19 cellular contexts compared by ENCODE assay signal in genomic region chr4:110544594-110544993, GRCh38.
DNase-seq lines count a peak whose midpoint lies in the region; ATAC-seq and TF ChIP-seq lines count a peak whose summit lies in the region.
"Had no signal": no experiment of that assay in that cellular context is flagged by ENCODE, and none has a peak within 500 bp of the region (broad histone marks: within the 10 kb centered on the region; RNA-seq: fewer than 3 reads in every experiment).

No MANE protein-coding gene starts in this region.

- no peaks in the 10 kb centered on the region for H3K27me3 ChIP-seq in upper lobe of right lung
- H3K27me3 ChIP-seq: BLaER1 treated with 17β-estradiol and CSF1 and Interleukin-3, amounts not matched to agents 10 nM and 100 nM had no signal

- no peaks in the 10 kb centered on the region for H3K9me3 ChIP-seq in upper lobe of right lung
- H3K9me3 ChIP-seq: BLaER1 treated with 17β-estradiol and CSF1 and Interleukin-3, amounts not matched to agents 10 nM and 100 nM had no signal

- no peaks in the 10 kb centered on the region for H3K36me3 ChIP-seq in upper lobe of right lung
- H3K36me3 ChIP-seq: BLaER1 treated with 17β-estradiol and CSF1 and Interleukin-3, amounts not matched to agents 10 nM and 100 nM had no signal

- ATAC-seq in GM18868 (IDR thresholded peaks at IDR 0.05; ENCODE audit: unreplicated experiment) (peak; percentile 40), GM21717 (IDR thresholded peaks at IDR 0.05; ENCODE audit: unreplicated experiment) (peak; percentile 52), HG03520 (IDR thresholded peaks at IDR 0.05; ENCODE audit: unreplicated experiment) (peak; percentile 65), upper lobe of right lung (peak; percentile 30), HG03097 (IDR thresholded peaks at IDR 0.05; ENCODE audit: low FRiP score, unreplicated experiment) (no peak)
- ATAC-seq: CD8-positive, alpha-beta T cell; HCT116; HepG2 had no signal

- DNase-seq in upper lobe of right lung (no peak), foreskin fibroblast (no peak)
- DNase-seq in activated T-cell treated with anti-CD3 and anti-CD28 coated beads, Interleukin-2, amount 50 U/mL, for 1 hour: no peak
- DNase-seq: Calu3; CD8-positive, alpha-beta T cell; DMS79 treated with DMSO at 0.1 percent for 48 hours; GF-D8; GOT3; H7; HFFc6; Karpas-422; KBM-7 had no signal

- no peak overlapping the region for H3K27ac ChIP-seq in upper lobe of right lung
- H3K27ac ChIP-seq: BLaER1 treated with 17β-estradiol and CSF1 and Interleukin-3, amounts not matched to agents 10 nM and 100 nM had no signal

- H3K4me3 ChIP-seq in upper lobe of right lung (no peak overlapping the region), foreskin fibroblast (ENCODE audit: low read depth in 1 of 2, low read length in 2 of 2) (no peak overlapping the region)
- H3K4me3 ChIP-seq: BLaER1 treated with 17β-estradiol and CSF1 and Interleukin-3, amounts not matched to agents 10 nM and 100 nM had no signal

- no peak for TF ChIP-seq CTCF in upper lobe of right lung (IDR thresholded peaks at IDR 0.05)
- no peak for TF ChIP-seq CTCF in foreskin fibroblast (IDR thresholded peaks at IDR 0.05; ENCODE audit: low read depth, low read length)

- intact Hi-C loops in upper lobe of right lung (cut with DNase I): no loop called here

- H3K4me1 ChIP-seq in upper lobe of right lung: no peaks in the 10 kb centered on the region
